Comparison of ENCODE assay signal across 1 cellular context in the genomic region with DNA sequence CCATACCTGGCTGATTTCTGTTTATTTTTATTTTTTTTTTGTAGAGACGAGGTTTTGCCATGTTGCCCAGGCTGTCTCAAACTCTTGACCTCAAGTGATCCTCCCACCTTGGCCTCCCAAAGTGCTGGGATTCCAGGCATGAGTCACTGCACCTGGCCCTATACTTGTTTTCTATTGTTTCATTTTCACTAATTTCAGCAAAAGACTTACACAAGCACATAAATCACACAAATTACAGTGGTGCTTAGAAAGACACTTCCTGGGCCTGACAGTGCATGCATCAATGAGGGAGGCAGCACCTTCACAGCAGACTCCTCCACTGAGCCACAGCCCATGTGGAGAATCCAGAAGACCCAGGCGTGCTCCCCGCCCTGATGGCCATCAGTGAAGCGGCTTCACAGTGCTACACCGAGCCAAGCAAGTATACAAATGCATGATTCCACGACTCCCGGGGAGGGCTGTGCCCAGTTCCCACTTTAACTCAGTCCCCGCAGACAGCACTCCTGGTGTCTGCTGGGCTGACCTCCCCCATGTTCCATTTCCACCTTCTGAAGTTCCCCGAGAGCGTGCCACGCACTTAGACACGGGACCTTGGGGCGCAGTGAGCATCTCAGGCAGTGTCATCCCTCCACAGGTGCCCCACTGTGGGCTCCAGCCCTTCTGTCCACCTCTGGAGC.
TF ChIP-seq lines count a peak whose summit lies in the region.

No MANE protein-coding gene starts in this region.

TF ChIP-seq in Ishikawa, 13 proteins besides CTCF, POLR2A, EP300 and RAD21 (continued from another document):
- TF ChIP-seq REST (IDR thresholded peaks at IDR 0.05; ENCODE audit: low read depth) (no peak), CEBPB (IDR thresholded peaks at IDR 0.05) (no peak), CREB1 (IDR thresholded peaks at IDR 0.05; ENCODE audit: low read depth) (no peak), TAF1 (IDR thresholded peaks at IDR 0.05; ENCODE audit: low read depth) (no peak)
